ENCODE assay signal across 19 cellular contexts in the genomic region with DNA sequence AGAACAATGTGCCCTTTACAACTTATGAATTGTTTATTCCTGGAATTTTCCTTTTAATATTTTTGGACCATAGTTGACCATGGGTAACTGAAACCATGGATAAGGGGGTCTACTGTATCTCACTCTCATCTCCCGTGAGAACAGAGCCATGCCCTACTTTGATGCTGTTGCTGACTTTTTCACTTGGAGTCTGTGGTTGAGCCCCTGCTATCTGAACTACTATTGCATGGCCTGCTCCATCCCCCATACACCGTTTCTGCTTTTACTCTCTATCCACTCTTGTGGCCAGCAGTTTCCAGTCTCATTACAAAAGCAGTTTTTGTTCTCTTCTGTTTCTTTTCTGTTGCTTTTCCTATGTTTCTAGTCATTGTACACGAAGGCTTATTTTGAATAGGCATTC. TPM values are rescaled to one million over a fixed set of nuclear protein-coding genes. Genes with fewer than 3 reads are reported as not detected.
A peak's percentile ranks its signal among the peaks of the same experiment; 100 is the strongest.
DNase-seq lines count a peak whose midpoint lies in the region; ATAC-seq and TF ChIP-seq lines count a peak whose summit lies in the region.
"Had no signal": no experiment of that assay in that cellular context is flagged by ENCODE, and none has a peak within 500 bp of the region (broad histone marks: within the 10 kb centered on the region; RNA-seq: fewer than 3 reads in every experiment).

No MANE protein-coding gene starts in this region.

- H3K36me3 ChIP-seq in HEK293 (ENCODE audit: control insufficient read depth in 2 of 2, insufficient read depth in 1 of 2, low read length in 2 of 2) = no peaks in the 10 kb centered on the region; a peak in 1 of 3 replicates
- H3K36me3 ChIP-seq: BLaER1 treated with 17β-estradiol and CSF1 and Interleukin-3, amounts not matched to agents 10 nM and 100 nM; MG63 had no signal

- TF ChIP-seq CTCF in HEK293 (tag by site-specific recombination; IDR thresholded peaks at IDR 0.05) (no peak), mesothelial cell of epicardium (IDR thresholded peaks at IDR 0.05; ENCODE audit: unreplicated experiment) (no peak)

- no peaks in the 10 kb centered on the region for H3K4me1 ChIP-seq in HEK293 (ENCODE audit: control insufficient read depth, insufficient read depth, low read length)
- H3K4me1 ChIP-seq: BLaER1 treated with 17β-estradiol and CSF1 and Interleukin-3, amounts not matched to agents 10 nM and 100 nM had no signal

- peaks cover 4% of the 10 kb centered on the region for H3K9me3 Mint-ChIP-seq in mesothelial cell of epicardium
- H3K9me3 Mint-ChIP-seq: CD8-positive, alpha-beta T cell; H9 had no signal

- DNase-seq in UCSD-AML1 (lab: John Stamatoyannopoulos, UW; ENCODE audit: unreplicated experiment) = peak; percentile 3
- DNase-seq in foreskin melanocyte = peak; percentile 96
- DNase-seq in pons (ENCODE audit: low spot score) = peak; percentile 77
- no peak for DNase-seq in mesothelial cell of epicardium (ENCODE audit: low spot score in 2 of 2, unreplicated experiment in 2 of 2)
- no peak for DNase-seq in kidney tubule cell (ENCODE audit: low spot score)
- DNase-seq in LoVo (ENCODE audit: low spot score) = no peak
- DNase-seq: CD8-positive, alpha-beta T cell; H9; Karpas-422; MG63; NCI-H1048; NCI-H1436 treated with DMSO at 0.1 percent for 48 hours; NCI-H2029; RPMI8226; SIG-M5 had no signal

- no peaks in the 10 kb centered on the region for H3K9me3 ChIP-seq in HEK293 (ENCODE audit: control insufficient read depth, insufficient read depth, low read depth, low read length)
- H3K9me3 ChIP-seq: BLaER1 treated with 17β-estradiol and CSF1 and Interleukin-3, amounts not matched to agents 10 nM and 100 nM; MG63 had no signal

- ATAC-seq in HG02571 (IDR thresholded peaks at IDR 0.05; ENCODE audit: unreplicated experiment) = no peak
- ATAC-seq: CD8-positive, alpha-beta T cell had no signal

- H3K4me1 Mint-ChIP-seq in mesothelial cell of epicardium = peaks cover 13% of the 10 kb centered on the region

- H3K4me3 Mint-ChIP-seq in mesothelial cell of epicardium = no peak overlapping the region
- H3K4me3 Mint-ChIP-seq: CD8-positive, alpha-beta T cell; H9 had no signal

- H3K36me3 Mint-ChIP-seq in mesothelial cell of epicardium = peaks cover 18% of the 10 kb centered on the region
- H3K36me3 Mint-ChIP-seq: CD8-positive, alpha-beta T cell had no signal

- no peak overlapping the region for H3K4me3 ChIP-seq in HEK293 (ENCODE audit: low read depth, low read length)
- H3K4me3 ChIP-seq: BLaER1 treated with 17β-estradiol and CSF1 and Interleukin-3, amounts not matched to agents 10 nM and 100 nM; MG63 had no signal

- H3K27ac Mint-ChIP-seq in mesothelial cell of epicardium = no peak overlapping the region
- H3K27ac Mint-ChIP-seq: CD8-positive, alpha-beta T cell; IgD-negative memory B cell had no signal

- CTCF ChIA-PET in HEK293 (lab: Yijun Ruan, JAX) = interaction anchor here (0.5 to 1.3 kb wide), 2 partner anchors 8 to 12 kb away, joined by 4 to 5 read pairs; no protein-coding TSS in a partner anchor

- H3K27ac ChIP-seq in HEK293 (ENCODE audit: extremely low read depth, low read depth, low read length) = no peak overlapping the region
- H3K27ac ChIP-seq: BLaER1 treated with 17β-estradiol and CSF1 and Interleukin-3, amounts not matched to agents 10 nM and 100 nM had no signal

- POLR2A ChIA-PET in HEK293 (lab: Yijun Ruan, JAX) = no interaction called here

- H3K27me3 Mint-ChIP-seq in mesothelial cell of epicardium (ENCODE audit: low read depth) = no peaks in the 10 kb centered on the region
- H3K27me3 Mint-ChIP-seq: IgD-negative memory B cell had no signal

TF ChIP-seq in HEK293, 187 proteins besides CTCF, POLR2A, EP300 and RAD21:
- TF ChIP-seq, protein P1, sequence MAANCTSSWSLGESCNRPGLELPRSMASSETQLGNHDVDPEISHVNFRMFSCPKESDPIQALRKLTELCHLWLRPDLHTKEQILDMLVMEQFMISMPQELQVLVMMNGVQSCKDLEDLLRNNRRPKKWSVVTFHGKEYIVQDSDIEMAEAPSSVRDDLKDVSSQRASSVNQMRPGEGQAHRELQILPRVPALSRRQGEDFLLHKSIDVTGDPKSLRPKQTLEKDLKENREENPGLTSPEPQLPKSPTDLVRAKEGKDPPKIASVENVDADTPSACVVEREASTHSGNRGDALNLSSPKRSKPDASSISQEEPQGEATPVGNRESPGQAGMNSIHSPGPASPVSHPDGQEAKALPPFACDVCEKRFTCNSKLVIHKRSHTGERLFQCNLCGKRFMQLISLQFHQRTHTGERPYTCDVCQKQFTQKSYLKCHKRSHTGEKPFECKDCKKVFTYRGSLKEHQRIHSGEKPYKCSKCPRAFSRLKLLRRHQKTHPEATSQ (tag by site-specific recombination; IDR thresholded peaks at IDR 0.05) = no peak
- TF ChIP-seq ZFP37 (tag by site-specific recombination; IDR thresholded peaks at IDR 0.05) (no peak), ZNF664 (tag by site-specific recombination; IDR thresholded peaks at IDR 0.05) (peak; percentile 27; the same call in 1 of the 2 replicates), ZNF473 (tag by site-specific recombination; IDR thresholded peaks at IDR 0.05) (no peak), KLF9 (tag by site-specific recombination; IDR thresholded peaks at IDR 0.05; ENCODE audit: low read depth) (no peak)
TF ChIP-seq in HEK293: peak in this region for 1.

RNA-seq across cellular contexts. Expression of a gene that starts 12.3 kb away (rescaled TPM):
- total RNA-seq in mesothelial cell of epicardium = 36.9 to 39.5 TPM (median 38.3 TPM) in 3 replicates

Comparison
In these comparisons a context has a peak if more than half of its experiments do, and no peak if none do; other contexts are left out.
1. DNase-seq: peak in UCSD-AML1 (single experiment), foreskin melanocyte (single experiment) and pons (single experiment); none in mesothelial cell of epicardium (0 of 2), kidney tubule cell (single experiment) and LoVo (single experiment).